32 cellular contexts compared by ENCODE assay signal in genomic region chr10:106973716-106974115, GRCh38.
"Had no signal": no experiment of that assay in that cellular context is flagged by ENCODE, and none has a peak within 500 bp of the region (broad histone marks: within the 10 kb centered on the region; RNA-seq: fewer than 3 reads in every experiment).

No MANE protein-coding gene starts in this region.

- H3K79me2 ChIP-seq: parathyroid adenoma had no signal

- H3K4me1 ChIP-seq: parathyroid adenoma, psoas muscle, spleen, suprapubic skin, testis, tibial artery, upper lobe of right lung, uterus had no signal

- H3K27ac ChIP-seq: ovary, parathyroid adenoma, psoas muscle, skin epidermis, spleen, suprapubic skin, testis, tibial artery, transverse colon, upper lobe of right lung, uterus had no signal

- H3K27me3 ChIP-seq: ovary, spleen, suprapubic skin, testis, tibial artery, transverse colon, upper lobe of right lung, uterus had no signal

- H3K9me3 ChIP-seq: ovary, psoas muscle, spleen, suprapubic skin, testis, tibial artery, transverse colon, upper lobe of right lung, uterus had no signal

- H3K36me3 Mint-ChIP-seq: naive thymus-derived CD8-positive, alpha-beta T cell; natural killer cell treated with Interleukin-12 subunit alpha and Interleukin-12 subunit beta and Interleukin-15 and Interleukin-18, amount 100 ng/mL, for 72 hours; type B pancreatic cell had no signal

- H3K27me3 Mint-ChIP-seq: naive thymus-derived CD8-positive, alpha-beta T cell; progenitor cell of endocrine pancreas; stimulated activated memory B cell treated with anti-CD40 and anti-IgM and Interleukin-4, amounts not matched to agents 10 μg/mL and 1 μg/mL and 100 μg/mL, for 72 hours; stimulated activated naive CD8-positive, alpha-beta T cell treated with anti-CD3 and anti-CD28 coated beads, Interleukin-15, amount 100 ng/mL, for 72 hours had no signal

- H2AFZ ChIP-seq: parathyroid adenoma had no signal

- H3K9ac ChIP-seq: parathyroid adenoma had no signal

- H3K4me2 ChIP-seq: smooth muscle cell had no signal

- ATAC-seq: naive thymus-derived CD8-positive, alpha-beta T cell; natural killer cell treated with Interleukin-12 subunit alpha and Interleukin-12 subunit beta and Interleukin-15 and Interleukin-18, amount 100 ng/mL, for 72 hours; psoas muscle; right cardiac atrium; sciatic nerve; stimulated activated memory B cell treated with anti-CD40 and anti-IgM and Interleukin-4, amounts not matched to agents 10 μg/mL and 1 μg/mL and 100 μg/mL, for 72 hours; stimulated activated naive CD8-positive, alpha-beta T cell treated with anti-CD3 and anti-CD28 coated beads, Interleukin-15, amount 100 ng/mL, for 72 hours; stimulated activated naive CD8-positive, alpha-beta T cell treated with anti-CD3 and anti-CD28 coated beads, Interleukin-15, Interleukin-2, amounts not matched to agents 100 U/mL and 50 U/mL, for 24 hours; upper lobe of right lung had no signal

- H3K4me1 Mint-ChIP-seq: stimulated activated memory B cell treated with anti-CD40 and anti-IgM and Interleukin-4, amounts not matched to agents 10 μg/mL and 1 μg/mL and 100 μg/mL, for 72 hours; stimulated activated naive CD8-positive, alpha-beta T cell treated with anti-CD3 and anti-CD28 coated beads, Interleukin-15, amount 100 ng/mL, for 72 hours had no signal

- H3K36me3 ChIP-seq: ovary, spleen, suprapubic skin, tibial artery, transverse colon, upper lobe of right lung, uterus had no signal

- H3K4me3 ChIP-seq: ovary, psoas muscle, skin epidermis, smooth muscle cell, spleen, suprapubic skin, testis, tibial artery, transverse colon, upper lobe of right lung, uterus had no signal

- H3K27ac Mint-ChIP-seq: naive thymus-derived CD8-positive, alpha-beta T cell; natural killer cell treated with Interleukin-12 subunit alpha and Interleukin-12 subunit beta and Interleukin-15 and Interleukin-18, amount 100 ng/mL, for 72 hours; progenitor cell of endocrine pancreas; stimulated activated memory B cell treated with anti-CD40 and anti-IgM and Interleukin-4, amounts not matched to agents 10 μg/mL and 1 μg/mL and 100 μg/mL, for 72 hours; stimulated activated naive CD8-positive, alpha-beta T cell treated with anti-CD3 and anti-CD28 coated beads, Interleukin-15, amount 100 ng/mL, for 72 hours; type B pancreatic cell had no signal

- H3K9me3 Mint-ChIP-seq: natural killer cell treated with Interleukin-12 subunit alpha and Interleukin-12 subunit beta and Interleukin-15 and Interleukin-18, amount 100 ng/mL, for 72 hours; nephron progenitor cell had no signal

- DNase-seq: naive thymus-derived CD8-positive, alpha-beta T cell; nephron progenitor cell; occipital lobe; ovary; posterior cingulate gyrus; psoas muscle; right cardiac atrium; spleen; stimulated activated CD4-positive, alpha-beta T cell treated with anti-CD3 and anti-CD28 coated beads, Interleukin-12 subunit alpha, Interleukin-12 subunit beta, amount 100 ng/mL, for 4 hours; stimulated activated CD4-positive, alpha-beta T cell treated with anti-CD3 and anti-CD28 coated beads, Interleukin-1b, Interleukin-23, amount 100 ng/mL, for 48 hours; stimulated activated CD4-positive, alpha-beta T cell treated with anti-CD3 and anti-CD28 coated beads, Interleukin-4, amount 100 ng/mL, for 1 hour; stimulated activated CD4-positive, alpha-beta T cell treated with anti-CD3 and anti-CD28 coated beads, Interleukin-4, amount 100 ng/mL, for 4 hours; stimulated activated CD8-positive, alpha-beta memory T cell treated with anti-CD3 and anti-CD28 coated beads, Interleukin-4, amount 100 ng/mL, for 48 hours; stimulated activated naive CD4-positive, alpha-beta T cell; stimulated activated naive CD8-positive, alpha-beta T cell treated with anti-CD3 and anti-CD28 coated beads, Interleukin-15, amount 100 ng/mL, for 72 hours; stimulated activated naive CD8-positive, alpha-beta T cell treated with anti-CD3 and anti-CD28 coated beads, Interleukin-15, Interleukin-2, amounts not matched to agents 100 U/mL and 50 U/mL, for 24 hours; substantia nigra; testis; tibial artery; transverse colon; upper lobe of right lung; uterus had no signal

- H3K4me3 Mint-ChIP-seq: naive thymus-derived CD8-positive, alpha-beta T cell; natural killer cell treated with Interleukin-12 subunit alpha and Interleukin-12 subunit beta and Interleukin-15 and Interleukin-18, amount 100 ng/mL, for 72 hours; nephron progenitor cell; neural crest cell; stimulated activated memory B cell treated with anti-CD40 and anti-IgM and Interleukin-4, amounts not matched to agents 10 μg/mL and 1 μg/mL and 100 μg/mL, for 72 hours; stimulated activated naive CD8-positive, alpha-beta T cell treated with anti-CD3 and anti-CD28 coated beads, Interleukin-15, amount 100 ng/mL, for 72 hours; type B pancreatic cell had no signal
